Comparison of ENCODE assay signal across 16 cellular contexts in genomic region chr1:9186082-9186859, GRCh38.
"Had no signal": no experiment of that assay in that cellular context is flagged by ENCODE, and none has a peak within 500 bp of the region (broad histone marks: within the 10 kb centered on the region; RNA-seq: fewer than 3 reads in every experiment).

No MANE protein-coding gene starts in this region.

- H3K27me3 ChIP-seq: body of pancreas, pancreas, testis had no signal

- H3K9me3 ChIP-seq: body of pancreas, gastrocnemius medialis, heart right ventricle, left ventricle myocardium inferior, pancreas, testis had no signal

- H3K27ac ChIP-seq: body of pancreas, gastrocnemius medialis, heart right ventricle, left ventricle myocardium inferior, pancreas, testis had no signal

- ATAC-seq: body of pancreas; esophagus mucosa; gastrocnemius medialis; heart right ventricle; pancreas; stimulated activated naive CD8-positive, alpha-beta T cell treated with anti-CD3 and anti-CD28 coated beads, Interleukin-15, amount 100 ng/mL, for 72 hours had no signal

- H3K36me3 ChIP-seq: gastrocnemius medialis, heart right ventricle, left ventricle myocardium inferior, pancreas had no signal

- H3K4me1 ChIP-seq: pancreas had no signal

- H3K4me3 ChIP-seq: body of pancreas, gastrocnemius medialis, heart right ventricle, left ventricle myocardium inferior, pancreas, testis had no signal

- DNase-seq: activated CD4-positive, alpha-beta T cell treated with anti-CD3 and anti-CD28 coated beads, Interleukin-2, amount 10 ng/mL, durations not matched to agents 7 days and 5 days; activated CD4-positive, CD25-positive, alpha-beta regulatory T cell; activated CD8-positive, alpha-beta memory T cell treated with anti-CD3 and anti-CD28 coated beads for 24 hours; activated naive CD4-positive, alpha-beta T cell treated with Interleukin-2 at 50 U/mL for 16 hours; body of pancreas; cerebellar nuclear complex; dermis blood vessel endothelial cell; gastrocnemius medialis; heart right ventricle; left ventricle myocardium inferior; pancreas; stimulated activated CD4-positive, alpha-beta T cell treated with anti-CD3 and anti-CD28 coated beads, Interleukin-2, amount 100 ng/mL, for 48 hours; stimulated activated naive CD8-positive, alpha-beta T cell treated with anti-CD3 and anti-CD28 coated beads, Interleukin-15, amount 100 ng/mL, for 72 hours; T-helper 1 cell; testis had no signal
